ENCODE assay signal across 17 cellular contexts in genomic region chr20:18904192-18904591, GRCh38.
"Had no signal": no experiment of that assay in that cellular context is flagged by ENCODE, and none has a peak within 500 bp of the region (broad histone marks: within the 10 kb centered on the region; RNA-seq: fewer than 3 reads in every experiment).

No MANE protein-coding gene starts in this region.

- FAIRE-seq: kidney, TTC549 had no signal

- H3K27ac ChIP-seq: cardiac muscle cell had no signal

- H3K36me3 ChIP-seq: cardiac muscle cell had no signal

- H3K36me3 Mint-ChIP-seq: activated CD4-positive, alpha-beta memory T cell treated with anti-CD3 and anti-CD28 coated beads for 36 hours; activated naive CD8-positive, alpha-beta T cell treated with anti-CD3 and anti-CD28 coated beads, Interleukin-2, amount 10 ng/mL, durations not matched to agents 7 days and 5 days; mesothelial cell of epicardium had no signal

- H3K4me1 Mint-ChIP-seq: activated naive CD8-positive, alpha-beta T cell treated with anti-CD3 and anti-CD28 coated beads, Interleukin-2, amount 10 ng/mL, durations not matched to agents 7 days and 5 days; activated T-helper 17 cell treated with anti-CD3 and anti-CD28 coated beads, Interleukin-2, amount 50 U/mL, for 72 hours; nephron progenitor cell had no signal

- H3K27ac Mint-ChIP-seq: activated CD4-positive, alpha-beta memory T cell treated with anti-CD3 and anti-CD28 coated beads for 36 hours; activated naive CD8-positive, alpha-beta T cell treated with anti-CD3 and anti-CD28 coated beads, Interleukin-2, amount 10 ng/mL, durations not matched to agents 7 days and 5 days; activated T-helper 17 cell treated with anti-CD3 and anti-CD28 coated beads, Interleukin-2, amount 50 U/mL, for 72 hours; dendritic cell treated with granulocyte-macrophage colony-stimulating factor and Interleukin-4, amounts not matched to agents 40 ng/mL and 50 ng/mL, for 4 days; mesothelial cell of epicardium had no signal

- DNase-seq: activated CD4-positive, alpha-beta memory T cell treated with anti-CD3 and anti-CD28 coated beads for 36 hours; activated CD4-positive, alpha-beta T cell treated with anti-CD3 and anti-CD28 coated beads for 4 hours; activated naive CD4-positive, alpha-beta T cell; activated naive CD8-positive, alpha-beta T cell treated with anti-CD3 and anti-CD28 coated beads, Interleukin-2, amount 10 ng/mL, durations not matched to agents 7 days and 5 days; activated T-cell treated with anti-CD3 and anti-CD28 coated beads, Interleukin-2, amount 50 U/mL, for 1 hour; effector memory CD4-positive, alpha-beta T cell; foreskin fibroblast; kidney; nephron progenitor cell; stimulated activated CD8-positive, alpha-beta memory T cell treated with anti-CD3 and anti-CD28 coated beads, Interleukin-4, amount 100 ng/mL, for 48 hours; stimulated activated naive CD4-positive, alpha-beta T cell had no signal

- H3K27me3 Mint-ChIP-seq: activated naive CD8-positive, alpha-beta T cell treated with anti-CD3 and anti-CD28 coated beads, Interleukin-2, amount 10 ng/mL, durations not matched to agents 7 days and 5 days; dendritic cell treated with granulocyte-macrophage colony-stimulating factor and Interleukin-4, amounts not matched to agents 40 ng/mL and 50 ng/mL, for 4 days had no signal

- H3K4me3 Mint-ChIP-seq: activated CD4-positive, alpha-beta memory T cell treated with anti-CD3 and anti-CD28 coated beads for 36 hours; activated naive CD8-positive, alpha-beta T cell treated with anti-CD3 and anti-CD28 coated beads, Interleukin-2, amount 10 ng/mL, durations not matched to agents 7 days and 5 days; activated T-helper 17 cell treated with anti-CD3 and anti-CD28 coated beads, Interleukin-2, amount 50 U/mL, for 72 hours; dendritic cell treated with granulocyte-macrophage colony-stimulating factor and Interleukin-4, amounts not matched to agents 40 ng/mL and 50 ng/mL, for 4 days; mesothelial cell of epicardium; nephron progenitor cell had no signal

- H3K9me3 Mint-ChIP-seq: activated CD4-positive, alpha-beta memory T cell treated with anti-CD3 and anti-CD28 coated beads for 36 hours; activated naive CD8-positive, alpha-beta T cell treated with anti-CD3 and anti-CD28 coated beads, Interleukin-2, amount 10 ng/mL, durations not matched to agents 7 days and 5 days; activated T-helper 17 cell treated with anti-CD3 and anti-CD28 coated beads, Interleukin-2, amount 50 U/mL, for 72 hours; dendritic cell treated with granulocyte-macrophage colony-stimulating factor and Interleukin-4, amounts not matched to agents 40 ng/mL and 50 ng/mL, for 4 days; mesothelial cell of epicardium; nephron progenitor cell had no signal

- H3K27me3 ChIP-seq: cardiac muscle cell had no signal

- ATAC-seq: activated T-helper 17 cell treated with anti-CD3 and anti-CD28 coated beads, Interleukin-2, amount 50 U/mL, for 72 hours had no signal

- H3K4me3 ChIP-seq: cardiac muscle cell, lung had no signal
